In genomic region chr4:87977521-87978278, GRCh38 we compare ENCODE assay signal across 1 cellular context.
A peak's percentile ranks its signal among the peaks of the same experiment; 100 is the strongest.
TF ChIP-seq lines count a peak whose summit lies in the region.

No MANE protein-coding gene starts in this region.

TF ChIP-seq in K562, 482 proteins besides CTCF, POLR2A, EP300 and RAD21:
- TF ChIP-seq CBX8 (IDR thresholded peaks at IDR 0.05; ENCODE audit: borderline replicate concordance, extremely low read depth, low read depth, low read length, poor library complexity, severe bottlenecking) (peak; percentile 73), ZNF408 (CRISPR knock-in tag; IDR thresholded peaks at IDR 0.05; ENCODE audit: low read depth) (no peak), RNF2 (IDR thresholded peaks at IDR 0.05) (0 out of 2 replicates have a peak, but pooled peaks have one; percentile 16), PCBP1 (IDR thresholded peaks at IDR 0.05; ENCODE audit: low read depth, low read length, poor library complexity, severe bottlenecking) (no peak)
